9 cellular contexts compared by ENCODE assay signal in genomic region chr17:44865231-44865660, GRCh38. TPM values are rescaled to one million over a fixed set of nuclear protein-coding genes. Genes with fewer than 3 reads are reported as not detected.
DNase-seq lines count a peak whose midpoint lies in the region; ATAC-seq, FAIRE-seq and TF ChIP-seq lines count a peak whose summit lies in the region.
"Had no signal": no experiment of that assay in that cellular context is flagged by ENCODE, and none has a peak within 500 bp of the region (broad histone marks: within the 10 kb centered on the region; RNA-seq: fewer than 3 reads in every experiment).

No MANE protein-coding gene starts in this region.

- WGBS in GM23248 (ENCODE audit: low coverage in 1 of 2, low lambda C conversion rate in 2 of 2, missing lambda C conversion rate in 2 of 2), 2 experiments, result 38 to 47% methylated on average over 1 of the region's 1 CpG

- no peaks in the 10 kb centered on the region for H3K9me3 ChIP-seq in GM23248 (ENCODE audit: low read depth)

- H3K36me3 ChIP-seq in GM23248 (ENCODE audit: low read depth) (peaks cover 25% of the 10 kb centered on the region; the same call in 1 of the 2 replicates), kidney epithelial cell (ENCODE audit: control insufficient read depth, insufficient read depth, low read length) (peaks cover 5% of the 10 kb centered on the region)

- peak overlapping the region; percentile 48; the same call in 1 of the 2 replicates for H3K9ac ChIP-seq in GM23248

- H3K4me3 ChIP-seq in GM23248 (no peak overlapping the region), kidney epithelial cell (ENCODE audit: low read depth, low read length) (no peak overlapping the region)
- H3K4me3 ChIP-seq: skin epidermis had no signal

- in situ Hi-C loops in GM23248 (cut with MboI), result no loop called here

- H3K79me2 ChIP-seq in GM23248 (ENCODE audit: insufficient read depth), result no peaks in the 10 kb centered on the region

- FAIRE-seq in A204.1 (lab: Jason Lieb, UNC), result peak; percentile 74

- no peak overlapping the region for H3K4me2 ChIP-seq in GM23248 (ENCODE audit: unreplicated experiment)

- H3K4me1 ChIP-seq in GM23248 (ENCODE audit: insufficient read depth), result peaks cover 14% of the 10 kb centered on the region

- no peak for ATAC-seq in HG03442 (IDR thresholded peaks at IDR 0.05; ENCODE audit: unreplicated experiment)

- H3K27me3 ChIP-seq in GM23248 (replicated peaks; ENCODE audit: insufficient read depth) (no peaks in the 10 kb centered on the region), kidney epithelial cell (ENCODE audit: control insufficient read depth, insufficient read depth, low read length) (no peaks in the 10 kb centered on the region)

- no peak overlapping the region for H2AFZ ChIP-seq in GM23248

- peak; percentile 81 for DNase-seq in GM23248
- peak; percentile 20 for DNase-seq in NCI-H226
- DNase-seq in activated CD4-positive, CD25-positive, alpha-beta regulatory T cell (lab: John Stamatoyannopoulos, UW), result peak; percentile 31 to 53 (median 38)
- peak in 52 of 61 donors; percentile 0 to 70 (median 18) for DNase-seq in caudate nucleus (lab: John Stamatoyannopoulos, UW)
- DNase-seq in kidney epithelial cell (ENCODE audit: low read depth), result peak; percentile 23
- peak; percentile 33 to 67 (median 56) for DNase-seq in stimulated activated CD4-positive, alpha-beta T cell treated with anti-CD3 and anti-CD28 coated beads, Interleukin-1b, Interleukin-23, amount 100 ng/mL, for 24 hours (ENCODE audit: low read depth in 4 of 4, low spot score in 1 of 4)

- peak; percentile 72 for TF ChIP-seq CTCF in kidney epithelial cell (IDR thresholded peaks at IDR 0.05; ENCODE audit: insufficient read depth, low read length, poor library complexity, severe bottlenecking)

- H3F3A ChIP-seq in GM23248 (ENCODE audit: insufficient read depth), result peaks cover 25% of the 10 kb centered on the region; the same call in 1 of the 2 replicates

- H3K27ac ChIP-seq in GM23248, result peak overlapping the region; percentile 59; the same call in 1 of the 2 replicates
- H3K27ac ChIP-seq in caudate nucleus (ENCODE audit: low read depth, low read length), result no peak overlapping the region

- H4K20me1 ChIP-seq in GM23248 (ENCODE audit: insufficient read depth), result no peaks in the 10 kb centered on the region

- no peaks in the 10 kb centered on the region for H3K9me2 ChIP-seq in GM23248 (ENCODE audit: insufficient read depth)

RNA-seq across cellular contexts. Expression of gene HIGD1B, which starts 17.6 kb away (rescaled TPM):
- total RNA-seq in GM23248 (2014; rRNA removed; shearing (Covaris generic)), result not detected in 2 replicates
- polyA plus RNA-seq in GM23248 (2016; fragmentation: Nextera tagmentation; extraction: Ambion mirVana), result not detected in 2 replicates
- total RNA-seq in kidney epithelial cell, result not detected in 2 replicates

RNA-seq across cellular contexts. Expression of gene EFTUD2, which starts 34.0 kb away (rescaled TPM):
- 63.7 and 71.2 TPM in 2 replicates for total RNA-seq in GM23248 (2014; rRNA removed; shearing (Covaris generic))
- 60.1 and 60.4 TPM in 2 replicates for polyA plus RNA-seq in GM23248 (2016; fragmentation: Nextera tagmentation; extraction: Ambion mirVana)
- total RNA-seq in kidney epithelial cell, result 98.4 and 103 TPM in 2 replicates

RNA-seq across cellular contexts. Expression of gene GJC1, which starts 35.2 kb away (rescaled TPM):
- 18.4 and 19.1 TPM in 2 replicates for total RNA-seq in GM23248 (2014; rRNA removed; shearing (Covaris generic))
- 13.6 and 15.2 TPM in 2 replicates for polyA plus RNA-seq in GM23248 (2016; fragmentation: Nextera tagmentation; extraction: Ambion mirVana)
- total RNA-seq in kidney epithelial cell, result 25.7 and 36.9 TPM in 2 replicates

RNA-seq across cellular contexts. Expression of gene GFAP, which starts 50.1 kb away (rescaled TPM):
- 1.1 TPM in 1 of 2 replicates, not detected in the other for total RNA-seq in GM23248 (2014; rRNA removed; shearing (Covaris generic))
- polyA plus RNA-seq in GM23248 (2016; fragmentation: Nextera tagmentation; extraction: Ambion mirVana), result 0.49 and 0.52 TPM in 2 replicates
- not detected in 2 replicates for total RNA-seq in kidney epithelial cell

Comparison
In these comparisons a context has a peak if more than half of its experiments do, and no peak if none do; other contexts are left out.
1. DNase-seq: peak in every context shown above with its lines; median percentile 81 in GM23248; 56 in stimulated activated CD4-positive, alpha-beta T cell treated with anti-CD3 and anti-CD28 coated beads, Interleukin-1b, Interleukin-23, amount 100 ng/mL, for 24 hours; 38 in activated CD4-positive, CD25-positive, alpha-beta regulatory T cell; 23 in kidney epithelial cell; 20 in NCI-H226; 18 in caudate nucleus.